Comparison of ENCODE assay signal across 19 cellular contexts in genomic region chr5:111453290-111453689, GRCh38. TPM values are rescaled to one million over a fixed set of nuclear protein-coding genes. Genes with fewer than 3 reads are reported as not detected.
A peak's percentile ranks its signal among the peaks of the same experiment; 100 is the strongest.
DNase-seq lines count a peak whose midpoint lies in the region; ATAC-seq and TF ChIP-seq lines count a peak whose summit lies in the region.
"Had no signal": no experiment of that assay in that cellular context is flagged by ENCODE, and none has a peak within 500 bp of the region (broad histone marks: within the 10 kb centered on the region; RNA-seq: fewer than 3 reads in every experiment).

No MANE protein-coding gene starts in this region.

- WGBS in GM23248 (ENCODE audit: low coverage in 1 of 2, low lambda C conversion rate in 2 of 2, missing lambda C conversion rate in 2 of 2), 2 experiments: 76 to 80% methylated on average over 1 of the region's 1 CpG

- H3K79me2 ChIP-seq in GM23248 (ENCODE audit: insufficient read depth): no peaks in the 10 kb centered on the region

- no peaks in the 10 kb centered on the region for H4K20me1 ChIP-seq in GM23248 (ENCODE audit: insufficient read depth)

- peak overlapping the region; percentile 56 for H3K4me2 ChIP-seq in GM23248 (ENCODE audit: unreplicated experiment)
- H3K4me2 ChIP-seq: KMS-11 had no signal

- peaks cover 24% of the 10 kb centered on the region for H3K4me1 ChIP-seq in GM23248 (ENCODE audit: insufficient read depth)

- H3K36me3 ChIP-seq in GM23248 (ENCODE audit: low read depth): no peaks in the 10 kb centered on the region
- H3K36me3 ChIP-seq: spleen, stomach had no signal

- H3K9me3 Mint-ChIP-seq in CD4-positive, alpha-beta T cell: no peaks in the 10 kb centered on the region
- H3K9me3 Mint-ChIP-seq in activated naive CD8-positive, alpha-beta T cell treated with anti-CD3 and anti-CD28 coated beads, Interleukin-2, amount 10 ng/mL, durations not matched to agents 7 days and 5 days: no peaks in the 10 kb centered on the region
- H3K9me3 Mint-ChIP-seq in mesothelial cell of epicardium: no peaks in the 10 kb centered on the region
- H3K9me3 Mint-ChIP-seq: WTC11 had no signal

- H3K9ac ChIP-seq in GM23248: 0 out of 2 replicates have a peak overlapping the region, but pooled peaks have one; percentile 25
- H3K9ac ChIP-seq: KMS-11 had no signal

- 0 out of 2 replicates have a peak overlapping the region, but pooled peaks have one; percentile 12 for H2AFZ ChIP-seq in GM23248

- H3K27me3 ChIP-seq in CD4-positive, alpha-beta T cell (ENCODE audit: control insufficient read depth, insufficient read depth, low read length): no peaks in the 10 kb centered on the region
- H3K27me3 ChIP-seq in GM23248 (replicated peaks; ENCODE audit: insufficient read depth): no peaks in the 10 kb centered on the region
- H3K27me3 ChIP-seq: spleen, stomach had no signal

- intact Hi-C loops in CD4-positive, alpha-beta T cell (cut with DNase I, micrococcal nuclease): no loop called here

- TF ChIP-seq CTCF in CD4-positive, alpha-beta T cell (IDR thresholded peaks at IDR 0.05): no peak
- no peak for TF ChIP-seq CTCF in mesothelial cell of epicardium (IDR thresholded peaks at IDR 0.05; ENCODE audit: unreplicated experiment)

- POLR2A ChIA-PET in CD4-positive, alpha-beta T cell (lab: Charles Lee): interaction anchor here (0.7 kb wide), 1 partner anchor 14 kb away, joined by 3 read pairs; no protein-coding TSS in a partner anchor
- POLR2A ChIA-PET in activated naive CD8-positive, alpha-beta T cell treated with anti-CD3 and anti-CD28 coated beads, Interleukin-2, amount 10 ng/mL, durations not matched to agents 7 days and 5 days (lab: Charles Lee): no interaction called here

- peaks cover 14% of the 10 kb centered on the region for H3F3A ChIP-seq in GM23248 (ENCODE audit: insufficient read depth)

- ATAC-seq in CD4-positive, alpha-beta T cell (ENCODE audit: poor library complexity): no peak
- ATAC-seq in activated naive CD8-positive, alpha-beta T cell treated with anti-CD3 and anti-CD28 coated beads, Interleukin-2, amount 10 ng/mL, durations not matched to agents 7 days and 5 days (ENCODE audit: low read depth): no peak
- ATAC-seq in GM19324 (IDR thresholded peaks at IDR 0.05; ENCODE audit: low FRiP score, unreplicated experiment): no peak
- ATAC-seq: WTC11 had no signal

- DNase-seq in CD4-positive, alpha-beta T cell: no peak
- DNase-seq in GM23248 (peak; percentile 59), mesothelial cell of epicardium (ENCODE audit: low spot score in 2 of 2, unreplicated experiment in 2 of 2) (no peak), SHP77 (lab: John Stamatoyannopoulos, UW) (no peak), medulla oblongata (ENCODE audit: extremely low spot score) (no peak)
- no peak for DNase-seq in activated naive CD8-positive, alpha-beta T cell treated with anti-CD3 and anti-CD28 coated beads, Interleukin-2, amount 10 ng/mL, durations not matched to agents 7 days and 5 days
- no peak for DNase-seq in stimulated activated CD4-positive, alpha-beta T cell treated with anti-CD3 and anti-CD28 coated beads, Interleukin-4, amount 100 ng/mL, for 24 hours
- DNase-seq: activated naive CD4-positive, alpha-beta T cell treated with anti-CD3 and anti-CD28 coated beads, Interleukin-2, amount 50 U/mL, for 16 hours; midbrain; NCI-H1436; OCI-M1; spleen; stomach had no signal

- peaks cover 32% of the 10 kb centered on the region for H3K4me1 Mint-ChIP-seq in CD4-positive, alpha-beta T cell (ENCODE audit: low read depth)
- H3K4me1 Mint-ChIP-seq in activated naive CD8-positive, alpha-beta T cell treated with anti-CD3 and anti-CD28 coated beads, Interleukin-2, amount 10 ng/mL, durations not matched to agents 7 days and 5 days: peaks cover 2% of the 10 kb centered on the region
- H3K4me1 Mint-ChIP-seq in mesothelial cell of epicardium: peaks cover 40% of the 10 kb centered on the region

- in situ Hi-C loops in GM23248 (cut with MboI): no loop called here

- H3K4me3 ChIP-seq in GM23248: peak overlapping the region; percentile 39
- H3K4me3 ChIP-seq: spleen, stomach had no signal

- H3K9me3 ChIP-seq in CD4-positive, alpha-beta T cell (ENCODE audit: control insufficient read depth, low read length): no peaks in the 10 kb centered on the region
- no peaks in the 10 kb centered on the region for H3K9me3 ChIP-seq in GM23248 (ENCODE audit: low read depth)
- H3K9me3 ChIP-seq: spleen, stomach had no signal

- H3K9me2 ChIP-seq in GM23248 (ENCODE audit: insufficient read depth): no peaks in the 10 kb centered on the region

- H3K4me3 Mint-ChIP-seq in CD4-positive, alpha-beta T cell: no peak overlapping the region
- no peak overlapping the region for H3K4me3 Mint-ChIP-seq in activated naive CD8-positive, alpha-beta T cell treated with anti-CD3 and anti-CD28 coated beads, Interleukin-2, amount 10 ng/mL, durations not matched to agents 7 days and 5 days
- peak overlapping the region; percentile 27 for H3K4me3 Mint-ChIP-seq in mesothelial cell of epicardium
- H3K4me3 Mint-ChIP-seq: WTC11 had no signal

- CTCF ChIA-PET in CD4-positive, alpha-beta T cell (lab: Charles Lee): no interaction called here

- H3K27me3 Mint-ChIP-seq in CD4-positive, alpha-beta T cell: no peaks in the 10 kb centered on the region
- no peaks in the 10 kb centered on the region for H3K27me3 Mint-ChIP-seq in activated naive CD8-positive, alpha-beta T cell treated with anti-CD3 and anti-CD28 coated beads, Interleukin-2, amount 10 ng/mL, durations not matched to agents 7 days and 5 days
- H3K27me3 Mint-ChIP-seq in mesothelial cell of epicardium (ENCODE audit: low read depth): no peaks in the 10 kb centered on the region
- H3K27me3 Mint-ChIP-seq: progenitor cell of endocrine pancreas had no signal

- H3K27ac Mint-ChIP-seq in CD4-positive, alpha-beta T cell: peak overlapping the region; percentile 31
- H3K27ac Mint-ChIP-seq in activated naive CD8-positive, alpha-beta T cell treated with anti-CD3 and anti-CD28 coated beads, Interleukin-2, amount 10 ng/mL, durations not matched to agents 7 days and 5 days: peak overlapping the region; percentile 19
- peak overlapping the region; percentile 95 for H3K27ac Mint-ChIP-seq in mesothelial cell of epicardium
- H3K27ac Mint-ChIP-seq: progenitor cell of endocrine pancreas, WTC11 had no signal

- H3K36me3 Mint-ChIP-seq in CD4-positive, alpha-beta T cell (ENCODE audit: low read depth): peaks cover 85% of the 10 kb centered on the region
- H3K36me3 Mint-ChIP-seq in activated naive CD8-positive, alpha-beta T cell treated with anti-CD3 and anti-CD28 coated beads, Interleukin-2, amount 10 ng/mL, durations not matched to agents 7 days and 5 days: peaks cover 39% of the 10 kb centered on the region
- peaks cover 2% of the 10 kb centered on the region for H3K36me3 Mint-ChIP-seq in mesothelial cell of epicardium
- H3K36me3 Mint-ChIP-seq: WTC11 had no signal

- no peak overlapping the region for H3K27ac ChIP-seq in CD4-positive, alpha-beta T cell (ENCODE audit: low read depth, low read length)
- H3K27ac ChIP-seq in GM23248: peak overlapping the region; percentile 67
- H3K27ac ChIP-seq: C4-2B, HL-60, KMS-11, spleen, stomach had no signal

RNA-seq across cellular contexts. Expression of gene STARD4, which starts 59.0 kb away (rescaled TPM):
- total RNA-seq in CD4-positive, alpha-beta T cell: 10 to 100 TPM; 14.9 to 15.2 TPM
- total RNA-seq in GM23248 (2014; rRNA removed; shearing (Covaris generic)): 40.1 and 45.3 TPM in 2 replicates
- polyA plus RNA-seq in GM23248 (2016; fragmentation: Nextera tagmentation; extraction: Ambion mirVana): 21.1 and 24.4 TPM in 2 replicates
- 10 to 100 TPM; 47.0 to 47.1 TPM for total RNA-seq in activated naive CD8-positive, alpha-beta T cell treated with anti-CD3 and anti-CD28 coated beads, Interleukin-2, amount 10 ng/mL, durations not matched to agents 7 days and 5 days
- total RNA-seq in mesothelial cell of epicardium: 65.8 to 68.4 TPM (median 67.4 TPM) in 3 replicates

Comparison
In these comparisons a context has a peak if more than half of its experiments do, and no peak if none do; other contexts are left out.
1. H3K27ac Mint-ChIP-seq: peak in every context shown above with its lines; median percentile 95 in mesothelial cell of epicardium; 31 in CD4-positive, alpha-beta T cell; 19 in activated naive CD8-positive, alpha-beta T cell treated with anti-CD3 and anti-CD28 coated beads, Interleukin-2, amount 10 ng/mL, durations not matched to agents 7 days and 5 days.